In the genomic region with DNA sequence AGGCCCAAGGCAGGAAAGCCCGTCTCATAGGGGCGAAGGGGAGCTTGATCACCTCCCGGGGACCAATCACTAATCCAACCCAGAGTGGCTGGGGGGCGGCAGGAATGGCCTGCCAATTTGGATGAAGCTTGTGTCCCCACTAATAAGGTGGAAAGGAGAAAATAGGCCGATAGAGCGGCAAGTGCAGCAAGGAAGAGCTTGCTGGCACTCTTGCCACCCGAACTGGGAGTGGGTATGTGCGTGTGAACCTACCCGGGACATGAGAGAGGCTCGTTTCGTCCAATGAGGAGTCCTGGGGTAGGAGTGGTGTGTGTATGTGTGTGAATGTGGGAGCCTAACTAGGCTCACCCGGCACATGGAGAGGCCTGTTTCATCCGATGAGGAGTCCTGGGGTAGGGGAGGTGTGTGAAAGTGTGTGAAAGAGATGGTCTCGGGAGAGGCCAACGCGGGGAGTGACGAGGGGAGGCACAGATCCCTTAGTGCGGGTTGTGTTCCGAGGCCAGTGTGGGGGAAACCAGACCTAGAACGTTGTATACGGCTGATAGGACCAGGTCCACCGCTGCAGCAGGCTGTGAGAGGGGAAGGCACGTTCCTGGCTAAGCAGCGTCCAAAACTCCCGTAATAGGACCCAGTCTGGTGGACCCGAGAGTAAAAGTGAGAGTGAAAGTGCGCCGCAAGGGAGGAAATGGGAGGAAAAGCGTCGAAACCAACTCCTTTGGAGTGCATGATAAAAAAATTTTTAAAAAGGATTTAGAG, we compare ENCODE assay signal across 2 cellular contexts.
TF ChIP-seq lines count a peak whose summit lies in the region.

No MANE protein-coding gene starts in this region.

TF ChIP-seq in GM23338, 12 proteins besides CTCF, POLR2A, EP300 and RAD21 (continues in another document):
- TF ChIP-seq STAT1 (IDR thresholded peaks at IDR 0.05; ENCODE audit: unreplicated experiment) (no peak), ZNF331 (CRISPR knock-in tag; IDR thresholded peaks at IDR 0.05; ENCODE audit: low read depth) (no peak), EZH2phosphoT487 (IDR thresholded peaks at IDR 0.05; ENCODE audit: unreplicated experiment) (no peak), NANOG (IDR thresholded peaks at IDR 0.05; ENCODE audit: borderline replicate concordance) (no peak), JUNB (IDR thresholded peaks at IDR 0.05; ENCODE audit: unreplicated experiment) (no peak), EZH2 (IDR thresholded peaks at IDR 0.05; ENCODE audit: low read depth, unreplicated experiment) (no peak), CREB1 (CRISPR knock-in tag; IDR thresholded peaks at IDR 0.05; ENCODE audit: low read depth) (no peak), POLR2AphosphoS5 (IDR thresholded peaks at IDR 0.05; ENCODE audit: low read depth) (no peak; the same call in 1 of the 2 replicates), ZNF114 (CRISPR knock-in tag; IDR thresholded peaks at IDR 0.05) (no peak)
- TF ChIP-seq, protein P1, sequence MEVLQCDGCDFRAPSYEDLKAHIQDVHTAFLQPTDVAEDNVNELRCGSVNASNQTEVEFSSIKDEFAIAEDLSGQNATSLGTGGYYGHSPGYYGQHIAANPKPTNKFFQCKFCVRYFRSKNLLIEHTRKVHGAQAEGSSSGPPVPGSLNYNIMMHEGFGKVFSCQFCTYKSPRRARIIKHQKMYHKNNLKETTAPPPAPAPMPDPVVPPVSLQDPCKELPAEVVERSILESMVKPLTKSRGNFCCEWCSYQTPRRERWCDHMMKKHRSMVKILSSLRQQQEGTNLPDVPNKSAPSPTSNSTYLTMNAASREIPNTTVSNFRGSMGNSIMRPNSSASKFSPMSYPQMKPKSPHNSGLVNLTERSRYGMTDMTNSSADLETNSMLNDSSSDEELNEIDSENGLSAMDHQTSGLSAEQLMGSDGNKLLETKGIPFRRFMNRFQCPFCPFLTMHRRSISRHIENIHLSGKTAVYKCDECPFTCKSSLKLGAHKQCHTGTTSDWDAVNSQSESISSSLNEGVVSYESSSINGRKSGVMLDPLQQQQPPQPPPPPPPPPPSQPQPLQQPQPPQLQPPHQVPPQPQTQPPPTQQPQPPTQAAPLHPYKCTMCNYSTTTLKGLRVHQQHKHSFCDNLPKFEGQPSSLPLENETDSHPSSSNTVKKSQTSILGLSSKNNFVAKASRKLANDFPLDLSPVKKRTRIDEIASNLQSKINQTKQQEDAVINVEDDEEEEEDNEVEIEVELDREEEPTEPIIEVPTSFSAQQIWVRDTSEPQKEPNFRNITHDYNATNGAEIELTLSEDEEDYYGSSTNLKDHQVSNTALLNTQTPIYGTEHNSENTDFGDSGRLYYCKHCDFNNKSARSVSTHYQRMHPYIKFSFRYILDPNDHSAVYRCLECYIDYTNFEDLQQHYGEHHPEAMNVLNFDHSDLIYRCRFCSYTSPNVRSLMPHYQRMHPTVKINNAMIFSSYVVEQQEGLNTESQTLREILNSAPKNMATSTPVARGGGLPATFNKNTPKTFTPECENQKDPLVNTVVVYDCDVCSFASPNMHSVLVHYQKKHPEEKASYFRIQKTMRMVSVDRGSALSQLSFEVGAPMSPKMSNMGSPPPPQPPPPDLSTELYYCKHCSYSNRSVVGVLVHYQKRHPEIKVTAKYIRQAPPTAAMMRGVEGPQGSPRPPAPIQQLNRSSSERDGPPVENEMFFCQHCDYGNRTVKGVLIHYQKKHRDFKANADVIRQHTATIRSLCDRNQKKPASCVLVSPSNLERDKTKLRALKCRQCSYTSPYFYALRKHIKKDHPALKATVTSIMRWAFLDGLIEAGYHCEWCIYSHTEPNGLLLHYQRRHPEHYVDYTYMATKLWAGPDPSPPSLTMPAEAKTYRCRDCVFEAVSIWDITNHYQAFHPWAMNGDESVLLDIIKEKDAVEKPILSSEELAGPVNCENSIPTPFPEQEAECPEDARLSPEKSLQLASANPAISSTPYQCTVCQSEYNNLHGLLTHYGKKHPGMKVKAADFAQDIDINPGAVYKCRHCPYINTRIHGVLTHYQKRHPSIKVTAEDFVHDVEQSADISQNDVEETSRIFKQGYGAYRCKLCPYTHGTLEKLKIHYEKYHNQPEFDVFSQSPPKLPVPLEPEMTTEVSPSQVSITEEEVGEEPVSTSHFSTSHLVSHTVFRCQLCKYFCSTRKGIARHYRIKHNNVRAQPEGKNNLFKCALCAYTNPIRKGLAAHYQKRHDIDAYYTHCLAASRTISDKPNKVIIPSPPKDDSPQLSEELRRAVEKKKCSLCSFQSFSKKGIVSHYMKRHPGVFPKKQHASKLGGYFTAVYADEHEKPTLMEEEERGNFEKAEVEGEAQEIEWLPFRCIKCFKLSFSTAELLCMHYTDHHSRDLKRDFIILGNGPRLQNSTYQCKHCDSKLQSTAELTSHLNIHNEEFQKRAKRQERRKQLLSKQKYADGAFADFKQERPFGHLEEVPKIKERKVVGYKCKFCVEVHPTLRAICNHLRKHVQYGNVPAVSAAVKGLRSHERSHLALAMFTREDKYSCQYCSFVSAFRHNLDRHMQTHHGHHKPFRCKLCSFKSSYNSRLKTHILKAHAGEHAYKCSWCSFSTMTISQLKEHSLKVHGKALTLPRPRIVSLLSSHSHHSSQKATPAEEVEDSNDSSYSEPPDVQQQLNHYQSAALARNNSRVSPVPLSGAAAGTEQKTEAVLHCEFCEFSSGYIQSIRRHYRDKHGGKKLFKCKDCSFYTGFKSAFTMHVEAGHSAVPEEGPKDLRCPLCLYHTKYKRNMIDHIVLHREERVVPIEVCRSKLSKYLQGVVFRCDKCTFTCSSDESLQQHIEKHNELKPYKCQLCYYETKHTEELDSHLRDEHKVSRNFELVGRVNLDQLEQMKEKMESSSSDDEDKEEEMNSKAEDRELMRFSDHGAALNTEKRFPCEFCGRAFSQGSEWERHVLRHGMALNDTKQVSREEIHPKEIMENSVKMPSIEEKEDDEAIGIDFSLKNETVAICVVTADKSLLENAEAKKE (CRISPR knock-in tag; IDR thresholded peaks at IDR 0.05) = no peak
- TF ChIP-seq, protein P2, sequence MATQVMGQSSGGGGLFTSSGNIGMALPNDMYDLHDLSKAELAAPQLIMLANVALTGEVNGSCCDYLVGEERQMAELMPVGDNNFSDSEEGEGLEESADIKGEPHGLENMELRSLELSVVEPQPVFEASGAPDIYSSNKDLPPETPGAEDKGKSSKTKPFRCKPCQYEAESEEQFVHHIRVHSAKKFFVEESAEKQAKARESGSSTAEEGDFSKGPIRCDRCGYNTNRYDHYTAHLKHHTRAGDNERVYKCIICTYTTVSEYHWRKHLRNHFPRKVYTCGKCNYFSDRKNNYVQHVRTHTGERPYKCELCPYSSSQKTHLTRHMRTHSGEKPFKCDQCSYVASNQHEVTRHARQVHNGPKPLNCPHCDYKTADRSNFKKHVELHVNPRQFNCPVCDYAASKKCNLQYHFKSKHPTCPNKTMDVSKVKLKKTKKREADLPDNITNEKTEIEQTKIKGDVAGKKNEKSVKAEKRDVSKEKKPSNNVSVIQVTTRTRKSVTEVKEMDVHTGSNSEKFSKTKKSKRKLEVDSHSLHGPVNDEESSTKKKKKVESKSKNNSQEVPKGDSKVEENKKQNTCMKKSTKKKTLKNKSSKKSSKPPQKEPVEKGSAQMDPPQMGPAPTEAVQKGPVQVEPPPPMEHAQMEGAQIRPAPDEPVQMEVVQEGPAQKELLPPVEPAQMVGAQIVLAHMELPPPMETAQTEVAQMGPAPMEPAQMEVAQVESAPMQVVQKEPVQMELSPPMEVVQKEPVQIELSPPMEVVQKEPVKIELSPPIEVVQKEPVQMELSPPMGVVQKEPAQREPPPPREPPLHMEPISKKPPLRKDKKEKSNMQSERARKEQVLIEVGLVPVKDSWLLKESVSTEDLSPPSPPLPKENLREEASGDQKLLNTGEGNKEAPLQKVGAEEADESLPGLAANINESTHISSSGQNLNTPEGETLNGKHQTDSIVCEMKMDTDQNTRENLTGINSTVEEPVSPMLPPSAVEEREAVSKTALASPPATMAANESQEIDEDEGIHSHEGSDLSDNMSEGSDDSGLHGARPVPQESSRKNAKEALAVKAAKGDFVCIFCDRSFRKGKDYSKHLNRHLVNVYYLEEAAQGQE (IDR thresholded peaks at IDR 0.05; ENCODE audit: unreplicated experiment) = no peak

TF ChIP-seq in endothelial cell of umbilical vein, 7 proteins besides CTCF, POLR2A, EP300 and RAD21:
- TF ChIP-seq POLR2AphosphoS5 (IDR thresholded peaks at IDR 0.05; ENCODE audit: insufficient read depth, low read depth, low read length) (peak; percentile 14), MYC (IDR thresholded peaks at IDR 0.05; ENCODE audit: low read depth, low read length) (no peak)
